In genomic region chr12:117662620-117663395, GRCh38 we compare ENCODE assay signal across 32 cellular contexts.
A peak's percentile ranks its signal among the peaks of the same experiment; 100 is the strongest.
DNase-seq lines count a peak whose midpoint lies in the region; ATAC-seq, FAIRE-seq and TF ChIP-seq lines count a peak whose summit lies in the region.
"Had no signal": no experiment of that assay in that cellular context is flagged by ENCODE, and none has a peak within 500 bp of the region (broad histone marks: within the 10 kb centered on the region; RNA-seq: fewer than 3 reads in every experiment).

No MANE protein-coding gene starts in this region.

- no peak overlapping the region for H3K4me3 ChIP-seq in A549
- H3K4me3 ChIP-seq in HEK293 (ENCODE audit: low read depth, low read length) = no peak overlapping the region
- no peak overlapping the region for H3K4me3 ChIP-seq in PC-3 (ENCODE audit: low read length)
- H3K4me3 ChIP-seq in Karpas-422 (ENCODE audit: low read length) = no peak overlapping the region
- H3K4me3 ChIP-seq: BLaER1 treated with 17β-estradiol and CSF1 and Interleukin-3, amounts not matched to agents 10 nM and 100 nM; colonic mucosa; esophagus muscularis mucosa; lower lobe of right lung; neural progenitor cell; thoracic aorta; vagina had no signal

- no peak for TF ChIP-seq POLR2A in A549 (IDR thresholded peaks at IDR 0.05; ENCODE audit: low read length)

- H2AFZ ChIP-seq in PC-3 (ENCODE audit: low read length) (no peak overlapping the region), Karpas-422 (ENCODE audit: low read length) (no peak overlapping the region)
- H2AFZ ChIP-seq: neural progenitor cell had no signal

- DNase-seq in A549 (ENCODE audit: low read depth in 1 of 2, low spot score in 1 of 2) (no peak), PC-3 (peak; percentile 89), foreskin keratinocyte (peak; percentile 38 to 84), Karpas-422 (no peak), NCI-H2227 treated with DMSO at 0.1 percent for 48 hours (lab: John Stamatoyannopoulos, UW) (no peak), NCI-H2081 treated with DMSO at 0.1 percent for 48 hours (lab: John Stamatoyannopoulos, UW) (no peak), germinal center (ENCODE audit: low spot score) (no peak)
- DNase-seq: activated naive CD4-positive, alpha-beta T cell treated with anti-CD3 and anti-CD28 coated beads, Interleukin-2, amount 50 U/mL, for 16 hours; Calu3; colonic mucosa; effector memory CD8-positive, alpha-beta T cell; HFFc6; KG1; lower lobe of right lung; NCI-H1092 treated with DMSO at 0.1 percent for 48 hours; NCI-H2107; NCI-H446 treated with DMSO at 0.1 percent for 48 hours; posterior cingulate gyrus; stimulated activated CD4-positive, alpha-beta T cell treated with anti-CD3 and anti-CD28 coated beads, Interleukin-4, amount 100 ng/mL, for 4 hours; stimulated activated naive CD4-positive, alpha-beta T cell; T-helper 9 cell had no signal

- H3K9ac ChIP-seq in PC-3 (ENCODE audit: low read length) = no peak overlapping the region
- H3K9ac ChIP-seq in Karpas-422 (ENCODE audit: low read length) = no peak overlapping the region
- H3K9ac ChIP-seq: BLaER1 treated with 17β-estradiol and CSF1 and Interleukin-3, amounts not matched to agents 10 nM and 100 nM; neural progenitor cell had no signal

- no peak for FAIRE-seq in A549 (lab: Jason Lieb, UNC)
- FAIRE-seq: bronchial epithelial cell, HTR-8/SVneo, islet of Langerhans had no signal

- no peak for TF ChIP-seq RAD21 in A549 (conservative IDR thresholded peaks at IDR 0.05 in 1 of 2, IDR thresholded peaks at IDR 0.05 in 1 of 2)

- POLR2A ChIA-PET in A549 (lab: Yijun Ruan, JAX) (no interaction called here), HEK293 (lab: Yijun Ruan, JAX) (no interaction called here), PC-3 (lab: Charles Lee; ENCODE audit: unreplicated experiment) (interaction anchor here (0.5 to 0.7 kb wide), 2 partner anchors 34 to 328 kb away, joined by 3 to 4 read pairs; no protein-coding TSS in a partner anchor)

- BruUV-seq in PC-3 (replicated peaks; lab: Mats Ljungman, UMichigan) = no TSS peak

- intact Hi-C loops in PC-3 (cut with micrococcal nuclease) = loop anchor here (2.0 kb wide), 1 partner anchor 66 kb away; no protein-coding TSS in a partner anchor

- H3K9me3 ChIP-seq in A549 = no peaks in the 10 kb centered on the region
- no peaks in the 10 kb centered on the region for H3K9me3 ChIP-seq in HEK293 (ENCODE audit: control insufficient read depth, insufficient read depth, low read depth, low read length)
- no peaks in the 10 kb centered on the region for H3K9me3 ChIP-seq in PC-3 (ENCODE audit: low read length)
- no peaks in the 10 kb centered on the region for H3K9me3 ChIP-seq in Karpas-422 (ENCODE audit: low read length)
- H3K9me3 ChIP-seq: BLaER1 treated with 17β-estradiol and CSF1 and Interleukin-3, amounts not matched to agents 10 nM and 100 nM; colonic mucosa; esophagus muscularis mucosa; lower lobe of right lung; thoracic aorta; vagina had no signal

- no peaks in the 10 kb centered on the region for H3K79me2 ChIP-seq in PC-3 (ENCODE audit: low read length)
- no peaks in the 10 kb centered on the region for H3K79me2 ChIP-seq in Karpas-422 (ENCODE audit: low read length)

- no peak for TF ChIP-seq EP300 in A549 (IDR thresholded peaks at IDR 0.05)

- no peak for ATAC-seq in A549
- peak; percentile 87 for ATAC-seq in PC-3
- ATAC-seq in foreskin keratinocyte = peak; percentile 92
- ATAC-seq: effector memory CD8-positive, alpha-beta T cell; lower lobe of right lung; sciatic nerve; WTC11 had no signal

- no peaks in the 10 kb centered on the region for H3F3A ChIP-seq in PC-3 (ENCODE audit: low read length, unreplicated experiment)

- TF ChIP-seq CTCF in A549 (IDR thresholded peaks at IDR 0.05) = no peak
- no peak for TF ChIP-seq CTCF in HEK293 (tag by site-specific recombination; IDR thresholded peaks at IDR 0.05)
- no peak for TF ChIP-seq CTCF in PC-3 (conservative IDR thresholded peaks at IDR 0.05; ENCODE audit: low read depth, low read length)
- no peak for TF ChIP-seq CTCF in foreskin keratinocyte (conservative IDR thresholded peaks at IDR 0.05)

- WGBS in A549 (ENCODE audit: missing lambda C conversion rate) = 47% methylated on average over 8 of the region's 8 CpGs

- H3K4me1 ChIP-seq in A549 = peaks cover 9% of the 10 kb centered on the region; the same call in 2 of the 3 replicates
- no peaks in the 10 kb centered on the region for H3K4me1 ChIP-seq in HEK293 (ENCODE audit: control insufficient read depth, insufficient read depth, low read length)
- peaks cover 17% of the 10 kb centered on the region for H3K4me1 ChIP-seq in PC-3 (ENCODE audit: insufficient read depth, low read length)
- H3K4me1 ChIP-seq in foreskin keratinocyte = peaks cover 5% of the 10 kb centered on the region
- H3K4me1 ChIP-seq in Karpas-422 (ENCODE audit: low read length) = no peaks in the 10 kb centered on the region
- H3K4me1 ChIP-seq: colonic mucosa, esophagus muscularis mucosa, lower lobe of right lung, vagina had no signal

- H3K27me3 ChIP-seq in PC-3 (ENCODE audit: low read length) = no peaks in the 10 kb centered on the region
- H3K27me3 ChIP-seq in foreskin keratinocyte = no peaks in the 10 kb centered on the region
- no peaks in the 10 kb centered on the region for H3K27me3 ChIP-seq in Karpas-422 (ENCODE audit: low read length)
- H3K27me3 ChIP-seq: BLaER1 treated with 17β-estradiol and CSF1 and Interleukin-3, amounts not matched to agents 10 nM and 100 nM; colonic mucosa; neural progenitor cell; vagina had no signal

- H3K27ac ChIP-seq in A549 (peak overlapping the region in 1 of 2 experiments; percentile 39; a peak in 1 of 6 replicates), HEK293 (ENCODE audit: extremely low read depth, low read depth, low read length) (no peak overlapping the region), PC-3 (ENCODE audit: low read length) (peak overlapping the region; percentile 22), foreskin keratinocyte (no peak overlapping the region), Karpas-422 (ENCODE audit: low read length) (no peak overlapping the region)
- H3K27ac ChIP-seq: BLaER1 treated with 17β-estradiol and CSF1 and Interleukin-3, amounts not matched to agents 10 nM and 100 nM; colonic mucosa; esophagus muscularis mucosa; lower lobe of right lung; neural progenitor cell; thoracic aorta; vagina had no signal

- H4K20me1 ChIP-seq in PC-3 (ENCODE audit: low read length) (no peaks in the 10 kb centered on the region), Karpas-422 (ENCODE audit: insufficient read depth, low read depth, low read length) (no peaks in the 10 kb centered on the region)
- H4K20me1 ChIP-seq: BLaER1 treated with 17β-estradiol and CSF1 and Interleukin-3, amounts not matched to agents 10 nM and 100 nM had no signal

- H3K36me3 ChIP-seq in HEK293 (ENCODE audit: control insufficient read depth in 2 of 2, insufficient read depth in 1 of 2, low read length in 2 of 2) (no peaks in the 10 kb centered on the region), PC-3 (ENCODE audit: low read depth, low read length) (no peaks in the 10 kb centered on the region), Karpas-422 (ENCODE audit: insufficient read depth, low read length) (no peaks in the 10 kb centered on the region)
- H3K36me3 ChIP-seq: BLaER1 treated with 17β-estradiol and CSF1 and Interleukin-3, amounts not matched to agents 10 nM and 100 nM; colonic mucosa; esophagus muscularis mucosa; lower lobe of right lung; neural progenitor cell; thoracic aorta; vagina had no signal

- H3K9me2 ChIP-seq in PC-3 (replicated peaks; ENCODE audit: low read length) (no peaks in the 10 kb centered on the region), Karpas-422 (replicated peaks; ENCODE audit: insufficient read depth, low read length) (no peaks in the 10 kb centered on the region)

- H3K4me2 ChIP-seq in A549 = peak overlapping the region; percentile 14; the same call in 1 of the 3 replicates
- peak overlapping the region; percentile 12 for H3K4me2 ChIP-seq in PC-3 (ENCODE audit: low read length)
- H3K4me2 ChIP-seq in Karpas-422 (ENCODE audit: low read depth, low read length, poor library complexity, severe bottlenecking) = no peak overlapping the region
- H3K4me2 ChIP-seq: neural progenitor cell had no signal

- CTCF ChIA-PET in A549 (lab: Yijun Ruan, JAX) = interaction anchor here (1.1 to 1.8 kb wide), 3 partner anchors 56 to 426 kb away, joined by 3 to 6 read pairs (median 3); no protein-coding TSS in a partner anchor
- CTCF ChIA-PET in HEK293 (lab: Yijun Ruan, JAX) = interaction anchor here (1.7 kb wide), 1 partner anchor 175 kb away, joined by 9 read pairs; no protein-coding TSS in a partner anchor
- CTCF ChIA-PET in PC-3 (lab: Charles Lee) = interaction anchor here (0.6 to 1.0 kb wide), 3 partner anchors 103 to 174 kb away, joined by 4 read pairs; no protein-coding TSS in a partner anchor

TF ChIP-seq in A549, 52 proteins besides CTCF, POLR2A, EP300 and RAD21:
- TF ChIP-seq NFE2L2 (conservative IDR thresholded peaks at IDR 0.05; ENCODE audit: low read length) (peak; percentile 42), MAFK (IDR thresholded peaks at IDR 0.05; ENCODE audit: partially characterized antibody) (peak; percentile 32), HES2 (IDR thresholded peaks at IDR 0.05) (no peak)
TF ChIP-seq in A549: peak in this region for 2.

TF ChIP-seq in HEK293, 187 proteins besides CTCF, POLR2A, EP300 and RAD21 (continues in another document):
- no peak for TF ChIP-seq TRIM28 (IDR thresholded peaks at IDR 0.05; ENCODE audit: borderline replicate concordance, low read length)
- TF ChIP-seq PRDM10 (tag by site-specific recombination; IDR thresholded peaks at IDR 0.05) = no peak

Comparison
In these comparisons a context has a peak if more than half of its experiments do, and no peak if none do; other contexts are left out.
1. ATAC-seq: peak in PC-3 (single experiment) and foreskin keratinocyte (single experiment); none in A549 (0 of 2).
2. DNase-seq: peak in PC-3 (single experiment) and foreskin keratinocyte (2 of 2); none in A549 (0 of 2), Karpas-422 (single experiment), NCI-H2227 treated with DMSO at 0.1 percent for 48 hours (single experiment), NCI-H2081 treated with DMSO at 0.1 percent for 48 hours (single experiment) and germinal center (single experiment).